8 cellular contexts compared by ENCODE assay signal in the genomic region with DNA sequence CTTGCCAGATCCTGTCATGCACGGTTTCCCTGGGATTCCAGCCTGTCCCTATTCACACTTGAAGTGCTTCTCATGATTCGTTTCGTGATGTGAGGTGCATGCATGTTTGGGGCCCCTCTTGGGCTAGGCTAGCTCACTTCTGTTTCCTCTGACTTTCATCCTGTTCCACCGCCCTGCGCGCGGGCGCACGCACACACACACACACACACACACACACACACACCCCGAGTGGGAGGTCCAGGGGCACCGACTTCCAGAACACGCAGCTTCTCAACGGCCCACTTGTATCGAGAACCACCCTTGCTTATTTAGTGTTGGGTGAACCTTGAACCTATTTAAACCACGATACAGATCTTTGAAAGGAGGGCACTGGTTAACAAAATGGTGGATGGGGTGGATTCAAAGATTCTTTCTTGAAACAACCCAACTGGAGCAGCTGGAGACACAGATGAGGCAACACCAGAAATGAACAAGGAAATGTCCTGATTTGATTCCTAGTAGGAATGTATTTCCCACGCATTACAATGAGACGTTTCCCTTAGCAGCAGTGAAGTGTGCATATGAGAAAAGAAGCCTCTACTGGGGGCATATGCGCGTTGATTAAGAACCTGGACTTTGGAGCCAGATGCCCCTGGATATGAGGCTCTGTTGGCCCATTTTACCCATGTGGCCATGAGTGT. TPM values are rescaled to one million over a fixed set of nuclear protein-coding genes. Genes with fewer than 3 reads are reported as not detected.
DNase-seq lines count a peak whose midpoint lies in the region; ATAC-seq lines count a peak whose summit lies in the region.
"Had no signal": no experiment of that assay in that cellular context is flagged by ENCODE, and none has a peak within 500 bp of the region (broad histone marks: within the 10 kb centered on the region; RNA-seq: fewer than 3 reads in every experiment).

No MANE protein-coding gene starts in this region.

- 56% methylated on average over 19 of the region's 19 CpGs for WGBS in right cardiac atrium

- intact Hi-C loops in right cardiac atrium (cut with DNase I) = loop anchor here in 3 of 4 donors (10.0 kb wide), 3 partner anchors 194 to 304 kb away; a partner anchor contains a TSS

- H3K27me3 ChIP-seq in right cardiac atrium (ENCODE audit: control insufficient read depth, insufficient read depth) = no peaks in the 10 kb centered on the region

- peak overlapping the region; percentile 84 for H3K27ac ChIP-seq in right cardiac atrium (ENCODE audit: low read length)

- ATAC-seq in right cardiac atrium (peak in 1 of 2 donors; percentile 39), GM18520 (IDR thresholded peaks at IDR 0.05; ENCODE audit: unreplicated experiment) (no peak)

- H3K9me3 ChIP-seq in right cardiac atrium (ENCODE audit: control insufficient read depth, low read length) = no peaks in the 10 kb centered on the region

- H3K4me3 ChIP-seq in right cardiac atrium (ENCODE audit: low read length) = no peak overlapping the region

- peak; percentile 43 for DNase-seq in LHCN-M2 (ENCODE audit: low read depth)
- DNase-seq in activated T-cell treated with anti-CD3 and anti-CD28 coated beads, Interleukin-2, amount 50 U/mL, for 1 hour = peak; percentile 58
- no peak for DNase-seq in right cardiac atrium
- DNase-seq in stimulated activated naive CD4-positive, alpha-beta T cell treated with Interleukin-2 at 50 U/mL for 16 hours (lab: John Stamatoyannopoulos, UW) = peak; percentile 35
- DNase-seq in T1000 (lab: John Stamatoyannopoulos, UW) = no peak
- no peak for DNase-seq in NCI-H146 treated with DMSO at 0.1 percent for 48 hours (lab: John Stamatoyannopoulos, UW; ENCODE audit: unreplicated experiment)
- DNase-seq: NCI-H1092 had no signal

- peaks cover 3% of the 10 kb centered on the region for H3K4me1 ChIP-seq in right cardiac atrium (ENCODE audit: control insufficient read depth, insufficient read depth, low read length)

RNA-seq across cellular contexts. Expression of a gene that starts 16.3 kb away (rescaled TPM):
- 90.2 and 105 TPM in 2 replicates for total RNA-seq in LHCN-M2 (2014; rRNA removed)
- 30.2 TPM for polyA plus RNA-seq in LHCN-M2 (2012)
- total RNA-seq in right cardiac atrium = 10 to 100 TPM; 18.1 to 34.0 (median 23.7) TPM
- polyA plus RNA-seq in right cardiac atrium = 11.5 TPM

Comparison
In these comparisons a context has a peak if more than half of its experiments do, and no peak if none do; other contexts are left out.
1. DNase-seq: peak in LHCN-M2 (single experiment), activated T-cell treated with anti-CD3 and anti-CD28 coated beads, Interleukin-2, amount 50 U/mL, for 1 hour (single experiment) and stimulated activated naive CD4-positive, alpha-beta T cell treated with Interleukin-2 at 50 U/mL for 16 hours (single experiment); none in right cardiac atrium (0 of 3), T1000 (single experiment) and NCI-H146 treated with DMSO at 0.1 percent for 48 hours (single experiment).